Comparison of ENCODE assay signal across 1 cellular context in the genomic region with DNA sequence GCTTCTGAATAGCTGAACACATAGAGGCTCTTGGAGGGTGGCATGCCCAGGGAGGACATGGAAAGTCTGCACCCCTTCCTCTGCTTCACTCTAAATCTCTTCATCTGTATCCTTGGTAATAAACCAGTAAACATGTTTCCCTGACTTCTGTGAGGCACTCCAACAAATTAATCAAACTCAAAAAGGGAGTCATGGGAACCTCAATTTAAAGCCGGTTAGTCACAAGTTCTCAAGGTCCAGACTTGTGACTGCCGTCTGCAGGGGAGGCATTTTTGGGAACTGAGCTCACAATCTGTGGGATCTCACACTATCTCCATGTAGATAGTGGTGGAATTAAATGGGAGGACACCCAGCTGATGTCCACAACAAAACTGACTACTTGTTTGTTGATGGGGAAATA.
TF ChIP-seq lines count a peak whose summit lies in the region.

No MANE protein-coding gene starts in this region.

TF ChIP-seq in HepG2, 621 proteins besides CTCF, POLR2A, EP300 and RAD21:
- TF ChIP-seq ZNF382 (CRISPR knock-in tag; IDR thresholded peaks at IDR 0.05; ENCODE audit: borderline replicate concordance) (no peak), RAD51 (IDR thresholded peaks at IDR 0.05; ENCODE audit: borderline replicate concordance) (no peak), PHF8 (CRISPR knock-in tag; IDR thresholded peaks at IDR 0.05) (no peak), MTF1 (CRISPR knock-in tag; IDR thresholded peaks at IDR 0.05) (no peak), TEAD3 (CRISPR knock-in tag; optimal IDR thresholded peaks at IDR 0.05; ENCODE audit: borderline replicate concordance) (no peak), NCOA5 (CRISPR knock-in tag; IDR thresholded peaks at IDR 0.05) (no peak), NR0B2 (CRISPR knock-in tag; IDR thresholded peaks at IDR 0.05) (no peak), RNF2 (conservative IDR thresholded peaks at IDR 0.05; ENCODE audit: low read depth) (no peak), ZNF343 (CRISPR knock-in tag; IDR thresholded peaks at IDR 0.05) (no peak), RXRA (CRISPR knock-in tag; IDR thresholded peaks at IDR 0.05) (no peak)
- TF ChIP-seq, protein P1, sequence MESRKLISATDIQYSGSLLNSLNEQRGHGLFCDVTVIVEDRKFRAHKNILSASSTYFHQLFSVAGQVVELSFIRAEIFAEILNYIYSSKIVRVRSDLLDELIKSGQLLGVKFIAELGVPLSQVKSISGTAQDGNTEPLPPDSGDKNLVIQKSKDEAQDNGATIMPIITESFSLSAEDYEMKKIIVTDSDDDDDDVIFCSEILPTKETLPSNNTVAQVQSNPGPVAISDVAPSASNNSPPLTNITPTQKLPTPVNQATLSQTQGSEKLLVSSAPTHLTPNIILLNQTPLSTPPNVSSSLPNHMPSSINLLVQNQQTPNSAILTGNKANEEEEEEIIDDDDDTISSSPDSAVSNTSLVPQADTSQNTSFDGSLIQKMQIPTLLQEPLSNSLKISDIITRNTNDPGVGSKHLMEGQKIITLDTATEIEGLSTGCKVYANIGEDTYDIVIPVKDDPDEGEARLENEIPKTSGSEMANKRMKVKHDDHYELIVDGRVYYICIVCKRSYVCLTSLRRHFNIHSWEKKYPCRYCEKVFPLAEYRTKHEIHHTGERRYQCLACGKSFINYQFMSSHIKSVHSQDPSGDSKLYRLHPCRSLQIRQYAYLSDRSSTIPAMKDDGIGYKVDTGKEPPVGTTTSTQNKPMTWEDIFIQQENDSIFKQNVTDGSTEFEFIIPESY (CRISPR knock-in tag; IDR thresholded peaks at IDR 0.05): no peak
- TF ChIP-seq, protein P2, sequence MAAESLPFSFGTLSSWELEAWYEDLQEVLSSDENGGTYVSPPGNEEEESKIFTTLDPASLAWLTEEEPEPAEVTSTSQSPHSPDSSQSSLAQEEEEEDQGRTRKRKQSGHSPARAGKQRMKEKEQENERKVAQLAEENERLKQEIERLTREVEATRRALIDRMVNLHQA (CRISPR knock-in tag; IDR thresholded peaks at IDR 0.05): no peak
- TF ChIP-seq, protein P3, sequence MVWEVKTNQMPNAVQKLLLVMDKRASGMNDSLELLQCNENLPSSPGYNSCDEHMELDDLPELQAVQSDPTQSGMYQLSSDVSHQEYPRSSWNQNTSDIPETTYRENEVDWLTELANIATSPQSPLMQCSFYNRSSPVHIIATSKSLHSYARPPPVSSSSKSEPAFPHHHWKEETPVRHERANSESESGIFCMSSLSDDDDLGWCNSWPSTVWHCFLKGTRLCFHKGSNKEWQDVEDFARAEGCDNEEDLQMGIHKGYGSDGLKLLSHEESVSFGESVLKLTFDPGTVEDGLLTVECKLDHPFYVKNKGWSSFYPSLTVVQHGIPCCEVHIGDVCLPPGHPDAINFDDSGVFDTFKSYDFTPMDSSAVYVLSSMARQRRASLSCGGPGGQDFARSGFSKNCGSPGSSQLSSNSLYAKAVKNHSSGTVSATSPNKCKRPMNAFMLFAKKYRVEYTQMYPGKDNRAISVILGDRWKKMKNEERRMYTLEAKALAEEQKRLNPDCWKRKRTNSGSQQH (CRISPR knock-in tag; IDR thresholded peaks at IDR 0.05; ENCODE audit: low read depth): no peak
